Comparison of ENCODE assay signal across 25 cellular contexts in genomic region chr7:154835924-154836529, GRCh38.
A peak's percentile ranks its signal among the peaks of the same experiment; 100 is the strongest.
DNase-seq lines count a peak whose midpoint lies in the region; ATAC-seq and TF ChIP-seq lines count a peak whose summit lies in the region.
"Had no signal": no experiment of that assay in that cellular context is flagged by ENCODE, and none has a peak within 500 bp of the region (broad histone marks: within the 10 kb centered on the region; RNA-seq: fewer than 3 reads in every experiment).

No MANE protein-coding gene starts in this region.

- intact Hi-C loops in head of caudate nucleus (cut with DNase I): no loop called here
- intact Hi-C loops in left colon (cut with DNase I, micrococcal nuclease): no loop called here

- peak overlapping the region; percentile 1; the same call in 1 of the 2 replicates for H3K27ac ChIP-seq in VCaP
- H3K27ac ChIP-seq: 22Rv1, C4-2B, HL-60 had no signal

- peak; percentile 38 for DNase-seq in NCI-H1092 treated with DMSO at 0.1 percent for 48 hours (lab: John Stamatoyannopoulos, UW)
- no peak for DNase-seq in NCI-H1092 (lab: John Stamatoyannopoulos, UW)
- DNase-seq in head of caudate nucleus: peak in 26 of 42 donors; percentile 28 to 83 (median 58)
- DNase-seq in putamen (ENCODE audit: low spot score): peak; percentile 58
- no peak for DNase-seq in HPDE6-E6E7 (ENCODE audit: extremely low spot score)
- no peak for DNase-seq in left colon
- DNase-seq: Caco-2; CD8-positive, alpha-beta T cell; DND-41; HFFc6; Karpas-422; NCI-H1105; NCI-H146; NCI-H1930; NCI-H2107; NCI-H748 treated with DMSO at 0.1 percent for 48 hours; NK-92 treated with Interleukin-12 subunit alpha and Interleukin-12 subunit beta, amount 100 ng/mL, for 24 hours; OCI-M1 had no signal

- TF ChIP-seq CTCF in VCaP (conservative IDR thresholded peaks at IDR 0.05): no peak

- no peak for ATAC-seq in HG02623 (IDR thresholded peaks at IDR 0.05; ENCODE audit: unreplicated experiment)
- ATAC-seq in left colon: no peak
- ATAC-seq: CD8-positive, alpha-beta T cell; GM23338; SK-N-SH treated with all-trans-retinoic acid at 6 μM for 48 hours had no signal

Comparison
In these comparisons a context has a peak if more than half of its experiments do, and no peak if none do; other contexts are left out.
1. DNase-seq: peak in NCI-H1092 treated with DMSO at 0.1 percent for 48 hours (single experiment), head of caudate nucleus (26 of 42) and putamen (single experiment); none in NCI-H1092 (single experiment), HPDE6-E6E7 (single experiment) and left colon (0 of 2).